11 cellular contexts compared by ENCODE assay signal in the genomic region with DNA sequence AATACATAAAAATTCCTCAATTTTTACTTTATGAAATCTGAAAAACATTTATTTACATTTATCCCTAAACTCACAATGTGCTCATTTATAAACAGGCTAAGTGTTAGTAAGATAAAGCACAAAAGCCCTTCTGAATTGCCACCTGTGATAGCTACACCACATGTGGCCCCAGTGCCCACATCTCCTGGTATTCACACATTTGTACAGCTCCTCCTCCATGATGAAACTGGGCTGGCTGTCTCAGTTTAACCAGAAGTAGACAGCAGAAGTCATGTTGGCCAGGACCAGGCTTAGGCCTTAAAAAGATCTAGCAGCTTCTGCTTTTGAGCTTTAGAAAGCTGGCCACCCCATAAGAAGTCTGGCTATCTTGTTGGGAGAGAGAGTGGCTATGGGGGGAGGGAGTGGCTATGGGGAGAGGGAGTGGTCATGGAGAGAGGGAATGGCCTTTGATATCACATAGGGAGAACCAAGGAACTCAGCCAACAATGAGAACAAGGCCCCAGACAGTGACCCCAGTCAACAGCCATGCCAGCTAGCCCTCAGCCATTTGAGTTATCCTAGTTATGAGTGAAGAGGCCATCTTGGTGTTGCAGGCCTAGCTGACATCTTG.
"Had no signal": no experiment of that assay in that cellular context is flagged by ENCODE, and none has a peak within 500 bp of the region (broad histone marks: within the 10 kb centered on the region; RNA-seq: fewer than 3 reads in every experiment).

No MANE protein-coding gene starts in this region.

- ATAC-seq: left cardiac atrium had no signal

- H3K27ac ChIP-seq: ovary, uterus had no signal

- H3K27ac Mint-ChIP-seq: activated naive CD4-positive, alpha-beta T cell treated with anti-CD3 and anti-CD28 coated beads, Interleukin-2, amount 50 U/mL, for 24 hours; T-helper 2 cell treated with Interferon-gamma antibody and Interleukin-4, amounts not matched to agents 5 μg/mL and 100 μg/mL, for 36 hours had no signal

- H3K4me1 ChIP-seq: uterus had no signal

- H3K4me3 Mint-ChIP-seq: activated naive CD4-positive, alpha-beta T cell treated with anti-CD3 and anti-CD28 coated beads, Interleukin-2, amount 50 U/mL, for 24 hours; neural crest cell; T-helper 2 cell treated with Interferon-gamma antibody and Interleukin-4, amounts not matched to agents 5 μg/mL and 100 μg/mL, for 36 hours had no signal

- H3K9me3 ChIP-seq: ovary, uterus had no signal

- H3K4me1 Mint-ChIP-seq: activated naive CD4-positive, alpha-beta T cell treated with anti-CD3 and anti-CD28 coated beads, Interleukin-2, amount 50 U/mL, for 24 hours had no signal

- H3K9me3 Mint-ChIP-seq: activated naive CD4-positive, alpha-beta T cell treated with anti-CD3 and anti-CD28 coated beads, Interleukin-2, amount 50 U/mL, for 24 hours; neural crest cell; T-helper 2 cell treated with Interferon-gamma antibody and Interleukin-4, amounts not matched to agents 5 μg/mL and 100 μg/mL, for 36 hours had no signal

- H3K27me3 Mint-ChIP-seq: activated naive CD4-positive, alpha-beta T cell treated with anti-CD3 and anti-CD28 coated beads, Interleukin-2, amount 50 U/mL, for 24 hours had no signal

- DNase-seq: activated CD8-positive, alpha-beta memory T cell treated with anti-CD3 and anti-CD28 coated beads for 24 hours; activated effector memory CD4-positive, alpha-beta T cell treated with Interleukin-2 at 50 U/mL for 16 hours; central memory CD4-positive, alpha-beta T cell; left cardiac atrium; ovary; stimulated activated CD4-positive, alpha-beta T cell treated with anti-CD3 and anti-CD28 coated beads, Interleukin-15, amount 100 ng/mL, for 24 hours; stimulated activated CD4-positive, alpha-beta T cell treated with anti-CD3 and anti-CD28 coated beads, Interleukin-4, amount 100 ng/mL, for 4 hours; uterus had no signal

- H3K27me3 ChIP-seq: ovary, uterus had no signal

- H3K4me3 ChIP-seq: ovary, uterus had no signal

- H3K36me3 ChIP-seq: ovary, uterus had no signal
